Comparison of ENCODE assay signal across 1 cellular context in the genomic region with DNA sequence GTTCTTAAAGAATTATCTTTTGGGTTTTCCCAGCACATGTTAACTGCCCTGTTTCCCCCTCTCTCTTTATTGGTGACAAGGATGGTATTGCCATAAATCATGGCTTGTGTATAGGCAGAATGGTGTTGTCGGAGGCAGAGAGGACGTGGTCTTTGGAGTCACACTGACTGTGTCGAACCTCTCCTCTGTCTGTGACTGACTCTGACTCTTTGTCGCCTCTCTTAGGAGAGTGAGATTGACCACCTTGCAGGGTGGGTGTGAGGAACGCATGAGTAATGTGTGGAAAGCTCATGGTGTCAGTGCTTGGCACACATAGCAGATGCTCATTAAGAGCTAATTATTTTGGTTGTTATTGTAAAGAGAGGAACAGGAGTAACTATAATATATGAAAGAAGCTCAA.
TF ChIP-seq lines count a peak whose summit lies in the region.

No MANE protein-coding gene starts in this region.

TF ChIP-seq in IMR-90, 13 proteins besides CTCF, POLR2A, EP300 and RAD21 (continued from another document):
- TF ChIP-seq, protein P1, sequence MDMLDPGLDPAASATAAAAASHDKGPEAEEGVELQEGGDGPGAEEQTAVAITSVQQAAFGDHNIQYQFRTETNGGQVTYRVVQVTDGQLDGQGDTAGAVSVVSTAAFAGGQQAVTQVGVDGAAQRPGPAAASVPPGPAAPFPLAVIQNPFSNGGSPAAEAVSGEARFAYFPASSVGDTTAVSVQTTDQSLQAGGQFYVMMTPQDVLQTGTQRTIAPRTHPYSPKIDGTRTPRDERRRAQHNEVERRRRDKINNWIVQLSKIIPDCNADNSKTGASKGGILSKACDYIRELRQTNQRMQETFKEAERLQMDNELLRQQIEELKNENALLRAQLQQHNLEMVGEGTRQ (IDR thresholded peaks at IDR 0.05; ENCODE audit: low read depth, low read length): no peak
- TF ChIP-seq, protein P2, sequence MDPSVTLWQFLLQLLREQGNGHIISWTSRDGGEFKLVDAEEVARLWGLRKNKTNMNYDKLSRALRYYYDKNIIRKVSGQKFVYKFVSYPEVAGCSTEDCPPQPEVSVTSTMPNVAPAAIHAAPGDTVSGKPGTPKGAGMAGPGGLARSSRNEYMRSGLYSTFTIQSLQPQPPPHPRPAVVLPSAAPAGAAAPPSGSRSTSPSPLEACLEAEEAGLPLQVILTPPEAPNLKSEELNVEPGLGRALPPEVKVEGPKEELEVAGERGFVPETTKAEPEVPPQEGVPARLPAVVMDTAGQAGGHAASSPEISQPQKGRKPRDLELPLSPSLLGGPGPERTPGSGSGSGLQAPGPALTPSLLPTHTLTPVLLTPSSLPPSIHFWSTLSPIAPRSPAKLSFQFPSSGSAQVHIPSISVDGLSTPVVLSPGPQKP (IDR thresholded peaks at IDR 0.05; ENCODE audit: borderline replicate concordance, low read depth, low read length): no peak
- TF ChIP-seq FOS (IDR thresholded peaks at IDR 0.05; ENCODE audit: low read depth, low read length): no peak
- TF ChIP-seq CHD1 (IDR thresholded peaks at IDR 0.05; ENCODE audit: low read depth, low read length): no peak
- TF ChIP-seq NFE2L2 (IDR thresholded peaks at IDR 0.05; ENCODE audit: low read depth, low read length): no peak
- TF ChIP-seq RFX5 (IDR thresholded peaks at IDR 0.05; ENCODE audit: low read depth, low read length): no peak
- no peak for TF ChIP-seq MAFK (IDR thresholded peaks at IDR 0.05; ENCODE audit: low read depth, low read length)
- no peak for TF ChIP-seq CEBPB (IDR thresholded peaks at IDR 0.05; ENCODE audit: low read depth, low read length)
- no peak for TF ChIP-seq MXI1 (IDR thresholded peaks at IDR 0.05; ENCODE audit: borderline replicate concordance, low read depth, low read length)
- no peak for TF ChIP-seq RCOR1 (IDR thresholded peaks at IDR 0.05; ENCODE audit: insufficient replicate concordance, low read length)
- no peak for TF ChIP-seq MAZ (IDR thresholded peaks at IDR 0.05; ENCODE audit: borderline replicate concordance, low read depth, low read length)
TF ChIP-seq in IMR-90: peak in this region for 0.
